2 cellular contexts compared by ENCODE assay signal in genomic region chr1:35184495-35185199, GRCh38.
TF ChIP-seq lines count a peak whose summit lies in the region.

No MANE protein-coding gene starts in this region.

TF ChIP-seq in WTC11, 78 proteins besides CTCF, POLR2A, EP300 and RAD21:
- no peak for TF ChIP-seq ZBTB21 (CRISPR knock-in tag; IDR thresholded peaks at IDR 0.05; ENCODE audit: borderline replicate concordance)
- no peak for TF ChIP-seq ZNF121 (CRISPR knock-in tag; IDR thresholded peaks at IDR 0.05)
- no peak for TF ChIP-seq ZNF423 (CRISPR knock-in tag; IDR thresholded peaks at IDR 0.05)
- no peak for TF ChIP-seq FOXK1 (CRISPR knock-in tag; IDR thresholded peaks at IDR 0.05)
- no peak for TF ChIP-seq JAZF1 (CRISPR knock-in tag; IDR thresholded peaks at IDR 0.05)
- TF ChIP-seq ERG (CRISPR knock-in tag; IDR thresholded peaks at IDR 0.05): no peak
- no peak for TF ChIP-seq ZNF138 (CRISPR knock-in tag; conservative IDR thresholded peaks at IDR 0.05)
- TF ChIP-seq CREM (CRISPR knock-in tag; IDR thresholded peaks at IDR 0.05): no peak
- no peak for TF ChIP-seq TEAD4 (CRISPR knock-in tag; IDR thresholded peaks at IDR 0.05)

TF ChIP-seq in H1, 55 proteins besides CTCF, POLR2A, EP300 and RAD21:
- TF ChIP-seq POLR2AphosphoS5 (IDR thresholded peaks at IDR 0.05; ENCODE audit: low read depth, low read length) (0 out of 2 replicates have a peak, but pooled peaks have one; percentile 17), JUN (IDR thresholded peaks at IDR 0.05; ENCODE audit: low read depth, low read length) (no peak), GTF2F1 (IDR thresholded peaks at IDR 0.05; ENCODE audit: borderline replicate concordance, low read depth, low read length) (no peak), RXRA (IDR thresholded peaks at IDR 0.05; ENCODE audit: insufficient read depth, low read depth, low read length) (no peak)
